Comparison of ENCODE assay signal across 11 cellular contexts in genomic region chr10:101816375-101816773, GRCh38. TPM values are rescaled to one million over a fixed set of nuclear protein-coding genes. Genes with fewer than 3 reads are reported as not detected.
A peak's percentile ranks its signal among the peaks of the same experiment; 100 is the strongest.
DNase-seq lines count a peak whose midpoint lies in the region; ATAC-seq and TF ChIP-seq lines count a peak whose summit lies in the region.
"Had no signal": no experiment of that assay in that cellular context is flagged by ENCODE, and none has a peak within 500 bp of the region (broad histone marks: within the 10 kb centered on the region; RNA-seq: fewer than 3 reads in every experiment).

No MANE protein-coding gene starts in this region.

- no peaks in the 10 kb centered on the region for H3K27me3 Mint-ChIP-seq in activated CD8-positive, alpha-beta memory T cell treated with anti-CD3 and anti-CD28 coated beads, Interleukin-2, amount 10 ng/mL, durations not matched to agents 7 days and 5 days

- no peaks in the 10 kb centered on the region for H3K9me3 Mint-ChIP-seq in activated CD8-positive, alpha-beta memory T cell treated with anti-CD3 and anti-CD28 coated beads, Interleukin-2, amount 10 ng/mL, durations not matched to agents 7 days and 5 days (ENCODE audit: low read depth)

- H3K4me3 ChIP-seq in ascending aorta: peak overlapping the region; percentile 83 to 88
- peak overlapping the region; percentile 80 to 99 (median 95) for H3K4me3 ChIP-seq in right lobe of liver
- H3K4me3 ChIP-seq in tibial artery: peak overlapping the region; percentile 96 to 99

- TF ChIP-seq CTCF in ascending aorta (IDR thresholded peaks at IDR 0.05) (no peak), right lobe of liver (IDR thresholded peaks at IDR 0.05) (no peak), tibial artery (IDR thresholded peaks at IDR 0.05) (no peak)

- H3K36me3 ChIP-seq in ascending aorta: peaks cover 0 to 12% of the 10 kb centered on the region in 2 donors
- H3K36me3 ChIP-seq in right lobe of liver: peaks cover 0 to 13% (median 0%) of the 10 kb centered on the region in 4 donors
- H3K36me3 ChIP-seq in tibial artery: peaks cover 11 to 16% (median 12%) of the 10 kb centered on the region in 3 donors

- H3K4me3 Mint-ChIP-seq in activated CD8-positive, alpha-beta memory T cell treated with anti-CD3 and anti-CD28 coated beads, Interleukin-2, amount 10 ng/mL, durations not matched to agents 7 days and 5 days: peak overlapping the region; percentile 90

- H3K9me3 ChIP-seq in ascending aorta: no peaks in the 10 kb centered on the region
- H3K9me3 ChIP-seq in right lobe of liver: no peaks in the 10 kb centered on the region
- H3K9me3 ChIP-seq in tibial artery: no peaks in the 10 kb centered on the region

- peaks cover 47% of the 10 kb centered on the region for H3K4me1 Mint-ChIP-seq in activated CD8-positive, alpha-beta memory T cell treated with anti-CD3 and anti-CD28 coated beads, Interleukin-2, amount 10 ng/mL, durations not matched to agents 7 days and 5 days

- WGBS in right lobe of liver (ENCODE audit: insufficient coverage, low coverage, low lambda C conversion rate, missing lambda C conversion rate): 0% methylated on average over 5 of the region's 5 CpGs

- no peak overlapping the region for H3K27ac ChIP-seq in ascending aorta
- H3K27ac ChIP-seq in right lobe of liver: peak overlapping the region in 2 of 3 donors; percentile 90 to 98
- peak overlapping the region; percentile 98 for H3K27ac ChIP-seq in tibial artery

- H3K36me3 Mint-ChIP-seq in activated CD8-positive, alpha-beta memory T cell treated with anti-CD3 and anti-CD28 coated beads, Interleukin-2, amount 10 ng/mL, durations not matched to agents 7 days and 5 days: peaks cover 32% of the 10 kb centered on the region

- peaks cover 0 to 20% of the 10 kb centered on the region in 2 donors for H3K4me1 ChIP-seq in ascending aorta
- H3K4me1 ChIP-seq in right lobe of liver: peaks cover 0 to 19% (median 0%) of the 10 kb centered on the region in 4 donors
- peaks cover 0 to 54% (median 29%) of the 10 kb centered on the region in 4 donors for H3K4me1 ChIP-seq in tibial artery

- CTCF ChIA-PET in activated CD8-positive, alpha-beta memory T cell treated with anti-CD3 and anti-CD28 coated beads, Interleukin-2, amount 10 ng/mL, durations not matched to agents 7 days and 5 days (lab: Charles Lee): interaction anchor here (1.8 to 3.8 kb wide), 5 partner anchors 16 to 34 kb away, joined by 5 to 20 read pairs (median 12); no protein-coding TSS in a partner anchor

- no peak for ATAC-seq in activated CD8-positive, alpha-beta memory T cell treated with anti-CD3 and anti-CD28 coated beads, Interleukin-2, amount 10 ng/mL, durations not matched to agents 7 days and 5 days
- ATAC-seq in right lobe of liver (no peak), HG03139 (IDR thresholded peaks at IDR 0.05; ENCODE audit: unreplicated experiment) (no peak)

- DNase-seq in activated CD8-positive, alpha-beta memory T cell treated with anti-CD3 and anti-CD28 coated beads, Interleukin-2, amount 10 ng/mL, durations not matched to agents 7 days and 5 days: no peak
- DNase-seq in activated CD8-positive, alpha-beta memory T cell treated with anti-CD3 and anti-CD28 coated beads, Interleukin-2, amount 50 U/mL, for 4 hours: no peak
- DNase-seq in ascending aorta (ENCODE audit: low spot score in 2 of 2) (no peak), right lobe of liver (no peak), tibial artery (no peak), NCI-H2029 (lab: John Stamatoyannopoulos, UW) (no peak), NCI-H146 (lab: John Stamatoyannopoulos, UW) (no peak)
- DNase-seq: effector CD4-positive, alpha-beta T cell had no signal

- intact Hi-C loops in ascending aorta (cut with DNase I) (loop anchor here (5.0 kb wide), 2 partner anchors 306 to 819 kb away; partner anchors contain the start of genes LDB1 and LZTS2), right lobe of liver (cut with DNase I) (no loop called here), tibial artery (cut with DNase I; ENCODE audit: low total_unique reads) (no loop called here)

- peak overlapping the region; percentile 97 for H3K27ac Mint-ChIP-seq in activated CD8-positive, alpha-beta memory T cell treated with anti-CD3 and anti-CD28 coated beads, Interleukin-2, amount 10 ng/mL, durations not matched to agents 7 days and 5 days

- TF ChIP-seq POLR2A in right lobe of liver (IDR thresholded peaks at IDR 0.05): no peak

- H3K27me3 ChIP-seq in ascending aorta (no peaks in the 10 kb centered on the region), right lobe of liver (no peaks in the 10 kb centered on the region), tibial artery (no peaks in the 10 kb centered on the region)

RNA-seq across cellular contexts. Expression of gene OGA, which starts 1.9 kb away (rescaled TPM):
- total RNA-seq in activated CD8-positive, alpha-beta memory T cell treated with anti-CD3 and anti-CD28 coated beads, Interleukin-2, amount 10 ng/mL, durations not matched to agents 7 days and 5 days: 100 to 1,000 TPM; 120 to 139 TPM
- total RNA-seq in ascending aorta (66.8 TPM), right lobe of liver (10 to 100 TPM; 34.7 to 52.2 (median 36.7) TPM)

RNA-seq across cellular contexts. Expression of gene KCNIP2, which starts 27.2 kb away (rescaled TPM):
- 1 to 10 TPM; 1.6 to 2.3 TPM for total RNA-seq in activated CD8-positive, alpha-beta memory T cell treated with anti-CD3 and anti-CD28 coated beads, Interleukin-2, amount 10 ng/mL, durations not matched to agents 7 days and 5 days
- total RNA-seq in ascending aorta (1.1 TPM), right lobe of liver (1 to 10 TPM in 5 of 6 experiments, under 1 TPM in 1; 0.53 to 1.9 (median 1.1) TPM)

RNA-seq across cellular contexts. Expression of gene NPM3, which starts 33.1 kb away (rescaled TPM):
- 10 to 100 TPM; 46.1 to 75.4 TPM for total RNA-seq in activated CD8-positive, alpha-beta memory T cell treated with anti-CD3 and anti-CD28 coated beads, Interleukin-2, amount 10 ng/mL, durations not matched to agents 7 days and 5 days
- total RNA-seq in ascending aorta (28.7 TPM), right lobe of liver (10 to 100 TPM in 3 of 6 experiments, 1 to 10 TPM in 3; 4.7 to 31.8 (median 8.6) TPM)

RNA-seq across cellular contexts. Expression of gene FGF8, which starts 40.5 kb away (rescaled TPM):
- total RNA-seq in activated CD8-positive, alpha-beta memory T cell treated with anti-CD3 and anti-CD28 coated beads, Interleukin-2, amount 10 ng/mL, durations not matched to agents 7 days and 5 days: not detected
- total RNA-seq in ascending aorta: not detected
- not detected for total RNA-seq in right lobe of liver
- total RNA-seq: M059J, temporal lobe had no signal

Comparison
In these comparisons a context has a peak if more than half of its experiments do, and no peak if none do; other contexts are left out.
1. H3K27ac ChIP-seq: peak in right lobe of liver (2 of 3) and tibial artery (2 of 2); none in ascending aorta (0 of 2).
2. Peak in every context shown above with its lines, with median percentiles within 50 percentile points of each other: H3K4me3 ChIP-seq.